In genomic region chr11:5004429-5005274, GRCh38 we compare ENCODE assay signal across 8 cellular contexts. TPM values are rescaled to one million over a fixed set of nuclear protein-coding genes. Genes with fewer than 3 reads are reported as not detected.
A peak's percentile ranks its signal among the peaks of the same experiment; 100 is the strongest.
DNase-seq lines count a peak whose midpoint lies in the region; ATAC-seq and TF ChIP-seq lines count a peak whose summit lies in the region.

No MANE protein-coding gene starts in this region.

- no peaks in the 10 kb centered on the region for H3K36me3 ChIP-seq in Caco-2 (ENCODE audit: control insufficient read depth, insufficient read depth, low read length)

- peak; percentile 72 to 78 for TF ChIP-seq CTCF in Caco-2 (IDR thresholded peaks at IDR 0.05; ENCODE audit: insufficient read depth in 1 of 2, low read depth in 1 of 2, low read length in 1 of 2, severe bottlenecking in 1 of 2, unreplicated experiment in 1 of 2)

- no peak overlapping the region for H3K4me3 ChIP-seq in Caco-2 (ENCODE audit: low read depth, low read length)

- H3K36me3 Mint-ChIP-seq in Caco-2 (ENCODE audit: insufficient read depth, unreplicated experiment): no peaks in the 10 kb centered on the region

- H3K27ac Mint-ChIP-seq in Caco-2 (ENCODE audit: unreplicated experiment): no peak overlapping the region

- no TSS peak for BruUV-seq in Caco-2 (replicated peaks; lab: Mats Ljungman, UMichigan)

- ATAC-seq in GM21528 (IDR thresholded peaks at IDR 0.05; ENCODE audit: low FRiP score, unreplicated experiment): peak; percentile 60
- no peak for ATAC-seq in HG03378 (IDR thresholded peaks at IDR 0.05; ENCODE audit: unreplicated experiment)

- DNase-seq in Caco-2: peak in 1 of 2 experiments; percentile 58
- DNase-seq in NCI-H345 (lab: John Stamatoyannopoulos, UW): peak; percentile 75
- DNase-seq in amniotic epithelial cell (ENCODE audit: low read depth): peak; percentile 44
- DNase-seq in iPS DF 4.7 (ENCODE audit: extremely low read depth, low spot score): peak; percentile 14
- peak; percentile 19 for DNase-seq in stimulated activated CD4-positive, alpha-beta T cell treated with anti-CD3 and anti-CD28 coated beads, Interleukin-1b, Interleukin-23, amount 100 ng/mL, for 48 hours
- DNase-seq in activated T-cell treated with anti-CD3 and anti-CD28 coated beads for 4 hours: no peak

- H3K9me3 ChIP-seq in Caco-2: no peaks in the 10 kb centered on the region

- POLR2A ChIA-PET in Caco-2 (lab: Charles Lee): no interaction called here

- H3K9me3 Mint-ChIP-seq in Caco-2 (ENCODE audit: unreplicated experiment): no peaks in the 10 kb centered on the region

- H3K27me3 Mint-ChIP-seq in Caco-2 (ENCODE audit: insufficient read depth, unreplicated experiment): peaks cover 6% of the 10 kb centered on the region

- no peaks in the 10 kb centered on the region for H3K27me3 ChIP-seq in Caco-2 (replicated peaks; ENCODE audit: control insufficient read depth, insufficient read depth, low read length)

- no peaks in the 10 kb centered on the region for H3K4me1 ChIP-seq in Caco-2

- intact Hi-C loops in Caco-2 (cut with micrococcal nuclease; ENCODE audit: unreplicated experiment): loop anchor here (1.0 to 2.0 kb wide), 3 partner anchors 367 to 822 kb away; partner anchors contain the start of gene OR51D1

- no peaks in the 10 kb centered on the region for H3K4me1 Mint-ChIP-seq in Caco-2 (ENCODE audit: low read depth, unreplicated experiment)

- CTCF ChIA-PET in Caco-2 (lab: Charles Lee): interaction anchor here (1.0 kb wide), 1 partner anchor 368 kb away, joined by 6 read pairs; the partner anchor contains the start of gene OR51D1

- H3K4me3 Mint-ChIP-seq in Caco-2 (ENCODE audit: unreplicated experiment): no peak overlapping the region

RNA-seq across cellular contexts. Expression of gene OR51L1, which starts 10.0 kb away (rescaled TPM):
- total RNA-seq in Caco-2 (2022): not detected in 2 replicates

RNA-seq across cellular contexts. Expression of gene OR52J3, which starts 41.7 kb away (rescaled TPM):
- total RNA-seq in Caco-2 (2022): not detected in 2 replicates

RNA-seq across cellular contexts. Expression of gene OR51A2, which starts 49.1 kb away (rescaled TPM):
- not detected in 2 replicates for total RNA-seq in Caco-2 (2022)

RNA-seq across cellular contexts. Expression of gene OR52E2, which starts 54.8 kb away (rescaled TPM):
- total RNA-seq in Caco-2 (2022): not detected in 2 replicates

RNA-seq across cellular contexts. Expression of gene OR51A4, which starts 57.2 kb away (rescaled TPM):
- not detected in 2 replicates for total RNA-seq in Caco-2 (2022)
